In genomic region chr6:11263185-11263817, GRCh38 we compare ENCODE assay signal across 8 cellular contexts. TPM values are rescaled to one million over a fixed set of nuclear protein-coding genes. Genes with fewer than 3 reads are reported as not detected.
DNase-seq lines count a peak whose midpoint lies in the region; ATAC-seq and TF ChIP-seq lines count a peak whose summit lies in the region.

No MANE protein-coding gene starts in this region.

- no peak for TF ChIP-seq EP300 in ovary (IDR thresholded peaks at IDR 0.05)

- H3K27me3 ChIP-seq in ovary: no peaks in the 10 kb centered on the region

- TF ChIP-seq CTCF in fibroblast of villous mesenchyme (IDR thresholded peaks at IDR 0.05; ENCODE audit: insufficient read depth, low read depth, low read length) (no peak), ovary (IDR thresholded peaks at IDR 0.05) (no peak)

- in situ Hi-C loops in Caki2 (cut with HindIII; ENCODE audit: low pct_unique_long_range_greater_than_20kb, low sequenced_read_pairs): no loop called here

- peak; percentile 83 for DNase-seq in Caki2 (ENCODE audit: low read depth)
- DNase-seq in RPMI7951 (ENCODE audit: low read depth): peak; percentile 88
- DNase-seq in fibroblast of villous mesenchyme (ENCODE audit: low read depth): peak; percentile 92
- DNase-seq in ovary: peak; percentile 45 to 67 (median 55)

- no peaks in the 10 kb centered on the region for H3K9me3 ChIP-seq in ovary

- H3K4me3 ChIP-seq in fibroblast of villous mesenchyme (ENCODE audit: low read depth, low read length) (no peak overlapping the region), ovary (no peak overlapping the region)

- no peaks in the 10 kb centered on the region for H3K36me3 ChIP-seq in ovary

- H3K4me1 ChIP-seq in ovary (ENCODE audit: insufficient read depth): peaks cover 2% of the 10 kb centered on the region

- H3K27ac ChIP-seq in ovary: peak overlapping the region in 1 of 2 donors; percentile 16

- WGBS in ovary, 3 donors: 5 to 10% (median 7%) methylated on average over 5 of the region's 5 CpGs

- no peak for TF ChIP-seq POLR2A in ovary (IDR thresholded peaks at IDR 0.05)

- intact Hi-C loops in ovary (cut with DNase I): no loop called here

- ATAC-seq in HG02840 (IDR thresholded peaks at IDR 0.05; ENCODE audit: low FRiP score, unreplicated experiment) (no peak), HG02642 (IDR thresholded peaks at IDR 0.05; ENCODE audit: poor library complexity, unreplicated experiment) (no peak), HG03095 (IDR thresholded peaks at IDR 0.05; ENCODE audit: unreplicated experiment) (no peak), GM21529 (IDR thresholded peaks at IDR 0.05; ENCODE audit: unreplicated experiment) (no peak)

RNA-seq across cellular contexts. Expression of gene NEDD9, which starts 30.8 kb away (rescaled TPM):
- total RNA-seq in Caki2 (2014; rRNA removed; shearing (Covaris generic); ENCODE audit: low replicate concordance): 5.2 and 7.9 TPM in 2 replicates
- 8.1 and 11.5 TPM in 2 replicates for total RNA-seq in RPMI7951 (2014; rRNA removed; shearing (Covaris generic))
- total RNA-seq in fibroblast of villous mesenchyme: 27.1 and 29.8 TPM in 2 replicates
- 10 to 100 TPM in 5 of 7 donors, 1 to 10 TPM in 2; 5.0 to 49.4 (median 17.4) TPM for total RNA-seq in ovary
- 10 to 100 TPM in 1 of 2 donors, 1 to 10 TPM in 1; 8.7 to 13.7 TPM for polyA plus RNA-seq in ovary
